27 cellular contexts compared by ENCODE assay signal in the genomic region with DNA sequence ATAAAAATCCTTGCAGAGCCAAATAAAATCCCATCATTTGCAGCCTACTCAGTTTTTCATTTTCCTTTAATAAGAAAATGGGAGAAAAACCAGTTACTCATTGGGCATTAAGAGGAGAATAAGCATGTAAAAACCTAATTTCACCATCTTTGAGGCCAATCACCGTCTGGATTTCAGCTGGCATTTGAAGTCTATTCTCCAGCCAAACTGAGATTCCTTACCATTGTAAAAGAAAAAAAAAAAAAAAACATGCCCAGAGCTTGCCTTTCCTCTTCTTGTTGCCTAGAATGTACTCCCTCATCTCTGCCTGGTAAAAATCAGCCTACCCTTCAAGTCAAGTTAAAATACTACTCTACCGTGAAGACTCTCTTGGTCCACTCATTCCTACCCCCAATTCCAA.
DNase-seq lines count a peak whose midpoint lies in the region; TF ChIP-seq lines count a peak whose summit lies in the region.
"Had no signal": no experiment of that assay in that cellular context is flagged by ENCODE, and none has a peak within 500 bp of the region (broad histone marks: within the 10 kb centered on the region; RNA-seq: fewer than 3 reads in every experiment).

No MANE protein-coding gene starts in this region.

- no peaks in the 10 kb centered on the region for H3K27me3 Mint-ChIP-seq in progenitor cell of endocrine pancreas

- H2AFZ ChIP-seq in GM23248: no peak overlapping the region
- H2AFZ ChIP-seq: GM23338 had no signal

- WGBS in GM23248 (ENCODE audit: low coverage in 1 of 2, low lambda C conversion rate in 2 of 2, missing lambda C conversion rate in 2 of 2), 2 experiments: 47 to 52% methylated on average over 2 of the region's 2 CpGs

- intact Hi-C loops in A673 (cut with micrococcal nuclease; ENCODE audit: unreplicated experiment): no loop called here

- H3K27me3 ChIP-seq in GM23248 (replicated peaks; ENCODE audit: insufficient read depth) (no peaks in the 10 kb centered on the region), adipocyte (replicated peaks; ENCODE audit: control insufficient read depth, insufficient read depth, low read length) (no peaks in the 10 kb centered on the region), A673 (replicated peaks; ENCODE audit: insufficient read depth, low read depth, low read length, poor library complexity) (no peaks in the 10 kb centered on the region)

- H3K9ac ChIP-seq in GM23248 (no peak overlapping the region), adipocyte (ENCODE audit: low read length) (no peak overlapping the region)

- H3K4me3 ChIP-seq in AG10803 (ENCODE audit: low read length) (no peak overlapping the region), GM23248 (no peak overlapping the region), adipocyte (ENCODE audit: low read length) (no peak overlapping the region), A673 (ENCODE audit: low read depth, low read length, poor library complexity, severe bottlenecking) (no peak overlapping the region)
- H3K4me3 ChIP-seq: GM23338, SJSA1 had no signal

- no peaks in the 10 kb centered on the region for H4K20me1 ChIP-seq in GM23248 (ENCODE audit: insufficient read depth)

- H3K36me3 ChIP-seq in GM23248 (ENCODE audit: low read depth) (no peaks in the 10 kb centered on the region), adipocyte (ENCODE audit: control insufficient read depth, insufficient read depth, low read length, severe bottlenecking) (no peaks in the 10 kb centered on the region), A673 (ENCODE audit: insufficient read depth, low read length, poor library complexity, severe bottlenecking) (no peaks in the 10 kb centered on the region)
- H3K36me3 ChIP-seq: SJSA1 had no signal

- H3K4me2 ChIP-seq in GM23248 (ENCODE audit: unreplicated experiment): peak overlapping the region; percentile 21
- H3K4me2 ChIP-seq: GM23338 had no signal

- H3K9me3 ChIP-seq in GM23248 (ENCODE audit: low read depth) (no peaks in the 10 kb centered on the region), adipocyte (ENCODE audit: control insufficient read depth, low read length) (no peaks in the 10 kb centered on the region), A673 (ENCODE audit: low read depth, low read length, poor library complexity, severe bottlenecking) (no peaks in the 10 kb centered on the region)
- H3K9me3 ChIP-seq: SJSA1 had no signal

- H3K79me2 ChIP-seq in GM23248 (ENCODE audit: insufficient read depth): peaks cover 70% of the 10 kb centered on the region

- H3K27ac Mint-ChIP-seq in progenitor cell of endocrine pancreas: no peak overlapping the region
- H3K27ac Mint-ChIP-seq: CD8-positive, alpha-beta memory T cell; GM23338 had no signal

- peaks cover 24% of the 10 kb centered on the region for H3K4me1 Mint-ChIP-seq in progenitor cell of endocrine pancreas (ENCODE audit: low read depth)
- H3K4me1 Mint-ChIP-seq: CD8-positive, alpha-beta memory T cell had no signal

- H3K9me2 ChIP-seq in GM23248 (ENCODE audit: insufficient read depth): no peaks in the 10 kb centered on the region

- in situ Hi-C loops in GM23248 (cut with MboI): loop anchor here (10.0 kb wide), 1 partner anchor 376 kb away; no protein-coding TSS in a partner anchor

- H3K27ac ChIP-seq in GM23248 (no peak overlapping the region), A673 (ENCODE audit: low read depth, low read length, poor library complexity, severe bottlenecking) (no peak overlapping the region), caudate nucleus (ENCODE audit: low read depth, low read length) (no peak overlapping the region)
- H3K27ac ChIP-seq: SJSA1 had no signal

- H3K9me3 Mint-ChIP-seq in progenitor cell of endocrine pancreas (ENCODE audit: low read depth): peaks cover 5% of the 10 kb centered on the region
- H3K9me3 Mint-ChIP-seq: CD8-positive, alpha-beta memory T cell; GM23338; H9 had no signal

- BruUV-seq in A673 (replicated peaks; lab: Mats Ljungman, UMichigan): no TSS peak

- H3K4me1 ChIP-seq in GM23248 (ENCODE audit: insufficient read depth): peaks cover 52% of the 10 kb centered on the region
- peaks cover 36% of the 10 kb centered on the region for H3K4me1 ChIP-seq in adipocyte (ENCODE audit: control insufficient read depth, insufficient read depth, low read length)
- H3K4me1 ChIP-seq in A673 (ENCODE audit: insufficient read depth, low read length, poor library complexity, severe bottlenecking): peaks cover 3% of the 10 kb centered on the region

- CTCF ChIA-PET in A673 (lab: Charles Lee): no interaction called here

- POLR2A ChIA-PET in A673 (lab: Charles Lee; ENCODE audit: low non-redundant PET): no interaction called here

- TF ChIP-seq CTCF in AG10803 (conservative IDR thresholded peaks at IDR 0.05; ENCODE audit: low read length) (no peak), progenitor cell of endocrine pancreas (IDR thresholded peaks at IDR 0.05; ENCODE audit: unreplicated experiment) (no peak), A673 (conservative IDR thresholded peaks at IDR 0.05; ENCODE audit: low read depth, low read length) (no peak)

- no peak overlapping the region for H3K4me3 Mint-ChIP-seq in progenitor cell of endocrine pancreas (ENCODE audit: low read depth)
- H3K4me3 Mint-ChIP-seq: CD8-positive, alpha-beta memory T cell; GM23338; H9 had no signal

- H3F3A ChIP-seq in GM23248 (ENCODE audit: insufficient read depth): peaks cover 33% of the 10 kb centered on the region

- DNase-seq in AG10803 (ENCODE audit: low read depth): peak; percentile 60
- DNase-seq in GM23248: peak; percentile 44
- peak; percentile 45 for DNase-seq in adipocyte (ENCODE audit: low read depth)
- DNase-seq in fibroblast of peridontal ligament (ENCODE audit: extremely low read depth): peak; percentile 69
- no peak for DNase-seq in progenitor cell of endocrine pancreas (ENCODE audit: low spot score, unreplicated experiment)
- no peak for DNase-seq in occipital lobe (lab: John Stamatoyannopoulos, UW)
- no peak for DNase-seq in A673 (ENCODE audit: low spot score)
- DNase-seq in caudate nucleus (lab: John Stamatoyannopoulos, UW): no peak
- DNase-seq: C1 segment of cervical spinal cord; CD8-positive, alpha-beta memory T cell; DMS 273 treated with DMSO at 0.1 percent for 48 hours; DMS79; GF-D8; H9; Karpas-422; NCI-H1092 treated with DMSO at 0.1 percent for 48 hours; NCI-H1436 treated with DMSO at 0.1 percent for 48 hours; NCI-H187 treated with DMSO at 0.1 percent for 48 hours; NCI-H2171 treated with DMSO at 0.1 percent for 48 hours; NCI-H345; NCI-H526; NCI-H82; NK-92 treated with Interleukin-12 subunit alpha and Interleukin-12 subunit beta, amount 100 ng/mL, for 24 hours; Right ventricle myocardium superior; RPMI8226 had no signal

- H3K36me3 Mint-ChIP-seq in progenitor cell of endocrine pancreas (ENCODE audit: insufficient read depth): peaks cover 2% of the 10 kb centered on the region
- H3K36me3 Mint-ChIP-seq: CD8-positive, alpha-beta memory T cell had no signal

Comparison
In these comparisons a context has a peak if more than half of its experiments do, and no peak if none do; other contexts are left out.
1. DNase-seq: peak in AG10803 (single experiment), GM23248 (single experiment), adipocyte (single experiment) and fibroblast of peridontal ligament (single experiment); none in progenitor cell of endocrine pancreas (single experiment), occipital lobe (single experiment), A673 (single experiment) and caudate nucleus (0 of 61).